ENCODE assay signal across 27 cellular contexts in genomic region chr16:74921051-74921450, GRCh38.
"Had no signal": no experiment of that assay in that cellular context is flagged by ENCODE, and none has a peak within 500 bp of the region (broad histone marks: within the 10 kb centered on the region; RNA-seq: fewer than 3 reads in every experiment).

No MANE protein-coding gene starts in this region.

- H3K4me3 ChIP-seq: colonic mucosa, esophagus squamous epithelium, gastrocnemius medialis, heart right ventricle, left lung, lower lobe of right lung, mucosa of descending colon had no signal

- H3K27me3 Mint-ChIP-seq: dendritic cell treated with granulocyte-macrophage colony-stimulating factor and Interleukin-4, amounts not matched to agents 40 ng/mL and 50 ng/mL, for 4 days; effector memory CD8-positive, alpha-beta T cell had no signal

- H3K9me3 ChIP-seq: colonic mucosa, esophagus squamous epithelium, gastrocnemius medialis, heart right ventricle, left lung, lower lobe of right lung, mucosa of descending colon had no signal

- ATAC-seq: effector memory CD8-positive, alpha-beta T cell; esophagus mucosa; gastrocnemius medialis; heart right ventricle; left cardiac atrium; left lung; left ventricle myocardium superior; lower lobe of right lung; mucosa of descending colon had no signal

- H3K27me3 ChIP-seq: colonic mucosa, esophagus squamous epithelium, gastrocnemius medialis, heart right ventricle, left lung had no signal

- H3K9me3 Mint-ChIP-seq: dendritic cell treated with granulocyte-macrophage colony-stimulating factor and Interleukin-4, amounts not matched to agents 40 ng/mL and 50 ng/mL, for 4 days; effector memory CD8-positive, alpha-beta T cell; endodermal cell; mesothelial cell of epicardium had no signal

- DNase-seq: colonic mucosa; cortex of kidney; effector CD8-positive, alpha-beta T cell; effector memory CD8-positive, alpha-beta T cell; endodermal cell; erythroblast; esophagus squamous epithelium; foreskin fibroblast; foreskin melanocyte; gastrocnemius medialis; glutamatergic neuron; head of caudate nucleus; heart right ventricle; hippocampal formation; left cardiac atrium; left lung; left ventricle myocardium superior; lower lobe of right lung; mesenchymal stem cell; mucosa of descending colon had no signal

- FAIRE-seq: endometrium, islet of Langerhans, keratinocyte had no signal

- H3K27ac Mint-ChIP-seq: dendritic cell treated with granulocyte-macrophage colony-stimulating factor and Interleukin-4, amounts not matched to agents 40 ng/mL and 50 ng/mL, for 4 days; mesothelial cell of epicardium had no signal

- H3K4me1 ChIP-seq: colonic mucosa, gastrocnemius medialis had no signal

- H3K4me3 Mint-ChIP-seq: dendritic cell treated with granulocyte-macrophage colony-stimulating factor and Interleukin-4, amounts not matched to agents 40 ng/mL and 50 ng/mL, for 4 days; effector memory CD8-positive, alpha-beta T cell; endodermal cell; mesothelial cell of epicardium had no signal

- H3K27ac ChIP-seq: colonic mucosa, epithelial cell of prostate, esophagus squamous epithelium, gastrocnemius medialis, heart right ventricle, left lung, lower lobe of right lung had no signal

- H3K4me1 Mint-ChIP-seq: endodermal cell, mesothelial cell of epicardium had no signal
